In the genomic region with DNA sequence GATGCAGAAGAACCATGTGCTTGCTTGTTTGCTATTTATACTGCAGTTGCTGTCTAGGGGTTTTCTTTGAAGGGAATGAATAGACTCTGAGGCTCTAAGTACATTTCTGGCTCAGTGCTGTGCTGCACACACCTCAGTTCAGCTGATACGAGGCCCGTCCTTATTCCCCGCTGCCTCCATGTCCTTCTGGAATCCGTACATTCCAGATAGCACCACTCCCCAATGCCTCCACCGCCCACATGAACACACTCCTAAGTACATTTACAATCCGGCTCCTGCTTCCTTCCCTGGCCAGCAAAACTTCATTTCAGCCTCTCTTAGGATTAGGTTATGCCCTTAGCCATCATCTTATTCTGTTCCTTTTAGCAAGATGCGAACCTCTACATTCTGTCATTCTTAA, we compare ENCODE assay signal across 14 cellular contexts. TPM values are rescaled to one million over a fixed set of nuclear protein-coding genes. Genes with fewer than 3 reads are reported as not detected.
A peak's percentile ranks its signal among the peaks of the same experiment; 100 is the strongest.
DNase-seq lines count a peak whose midpoint lies in the region; ATAC-seq and TF ChIP-seq lines count a peak whose summit lies in the region.
"Had no signal": no experiment of that assay in that cellular context is flagged by ENCODE, and none has a peak within 500 bp of the region (broad histone marks: within the 10 kb centered on the region; RNA-seq: fewer than 3 reads in every experiment).

No MANE protein-coding gene starts in this region.

- H3K4me1 ChIP-seq in mammary epithelial cell (ENCODE audit: insufficient read depth, low read length) (no peaks in the 10 kb centered on the region), breast epithelium (no peaks in the 10 kb centered on the region), ectodermal cell (ENCODE audit: control insufficient read depth, insufficient read depth, low read length) (peaks cover 25% of the 10 kb centered on the region), upper lobe of right lung (peaks cover 9% of the 10 kb centered on the region), foreskin keratinocyte (no peaks in the 10 kb centered on the region), PC-9 (replicated peaks; ENCODE audit: insufficient read depth) (no peaks in the 10 kb centered on the region)

- TF ChIP-seq POLR2A in breast epithelium (IDR thresholded peaks at IDR 0.05) = no peak

- H3K9me3 ChIP-seq in mammary epithelial cell (replicated peaks; ENCODE audit: insufficient read depth, low read length) (no peaks in the 10 kb centered on the region), breast epithelium (no peaks in the 10 kb centered on the region), ectodermal cell (ENCODE audit: control insufficient read depth, low read length) (no peaks in the 10 kb centered on the region), upper lobe of right lung (no peaks in the 10 kb centered on the region), PC-9 (ENCODE audit: insufficient read depth, low read depth) (no peaks in the 10 kb centered on the region)

- no peaks in the 10 kb centered on the region for H3F3A ChIP-seq in PC-9 (ENCODE audit: insufficient read depth, low read depth)

- H3K79me2 ChIP-seq in mammary epithelial cell (ENCODE audit: insufficient read depth, low read length) (no peaks in the 10 kb centered on the region), PC-9 (ENCODE audit: low read depth) (no peaks in the 10 kb centered on the region)

- H3K4me2 ChIP-seq in mammary epithelial cell (ENCODE audit: insufficient read depth, low read depth, low read length) = no peak overlapping the region
- H3K4me2 ChIP-seq in PC-9 = no peak overlapping the region

- POLR2A ChIA-PET in PC-9 (lab: Charles Lee; ENCODE audit: unreplicated experiment) = no interaction called here

- H3K4me3 Mint-ChIP-seq in nephron = no peak overlapping the region
- H3K4me3 Mint-ChIP-seq: CD4-positive, CD25-positive, alpha-beta regulatory T cell had no signal

- DNase-seq in mammary epithelial cell (no peak), breast epithelium (ENCODE audit: low spot score in 2 of 2) (no peak), upper lobe of right lung (no peak), NCI-H2171 treated with DMSO at 0.1 percent for 48 hours (lab: John Stamatoyannopoulos, UW) (no peak), foreskin keratinocyte (no peak), PC-9 (no peak)
- DNase-seq: CD4-positive, CD25-positive, alpha-beta regulatory T cell; DMS53; GM23248; H7 had no signal

- dilution Hi-C loops in mammary epithelial cell (cut with HindIII; ENCODE audit: low sequenced_read_pairs) = no loop called here

- H3K27me3 Mint-ChIP-seq in nephron (ENCODE audit: low read depth) = peaks cover 4% of the 10 kb centered on the region

- H2AFZ ChIP-seq in mammary epithelial cell (ENCODE audit: low read depth, low read length) (peak overlapping the region; percentile 63), PC-9 (no peak overlapping the region)
- H2AFZ ChIP-seq: GM23248 had no signal

- H3K4me3 ChIP-seq in mammary epithelial cell (replicated peaks in 1 of 3; ENCODE audit: insufficient read depth in 1 of 3, low read depth in 2 of 3, low read length in 3 of 3) (no peak overlapping the region), breast epithelium (no peak overlapping the region), ectodermal cell (ENCODE audit: insufficient read depth, low read depth, low read length) (no peak overlapping the region), upper lobe of right lung (no peak overlapping the region), PC-9 (no peak overlapping the region)
- H3K4me3 ChIP-seq: GM23248 had no signal

- no peaks in the 10 kb centered on the region for H3K36me3 ChIP-seq in mammary epithelial cell (ENCODE audit: insufficient read depth, low read length)
- H3K36me3 ChIP-seq in breast epithelium = no peaks in the 10 kb centered on the region
- H3K36me3 ChIP-seq in ectodermal cell (ENCODE audit: control insufficient read depth, insufficient read depth, low read length) = no peaks in the 10 kb centered on the region
- no peaks in the 10 kb centered on the region for H3K36me3 ChIP-seq in upper lobe of right lung
- H3K36me3 ChIP-seq in PC-9 (ENCODE audit: low read depth) = no peaks in the 10 kb centered on the region

- no peak for TF ChIP-seq CTCF in mammary epithelial cell (conservative IDR thresholded peaks at IDR 0.05 in 1 of 2, IDR thresholded peaks at IDR 0.05 in 1 of 2; ENCODE audit: extremely low read depth in 1 of 2, insufficient read depth in 1 of 2, low read depth in 1 of 2, low read length in 2 of 2)
- TF ChIP-seq CTCF in breast epithelium (IDR thresholded peaks at IDR 0.05) = no peak
- no peak for TF ChIP-seq CTCF in nephron (IDR thresholded peaks at IDR 0.05; ENCODE audit: unreplicated experiment in 3 of 3)
- no peak for TF ChIP-seq CTCF in upper lobe of right lung (IDR thresholded peaks at IDR 0.05)
- no peak for TF ChIP-seq CTCF in foreskin keratinocyte (conservative IDR thresholded peaks at IDR 0.05)
- TF ChIP-seq CTCF in PC-9 (conservative IDR thresholded peaks at IDR 0.05) = no peak

- intact Hi-C loops in mammary epithelial cell (cut with micrococcal nuclease) (no loop called here), breast epithelium (cut with DNase I; ENCODE audit: low total_unique reads) (no loop called here), upper lobe of right lung (cut with DNase I) (no loop called here), PC-9 (cut with micrococcal nuclease; ENCODE audit: unreplicated experiment) (no loop called here)

- H3K27me3 ChIP-seq in mammary epithelial cell (ENCODE audit: insufficient read depth, low read length) (peaks cover 3% of the 10 kb centered on the region), breast epithelium (no peaks in the 10 kb centered on the region), ectodermal cell (ENCODE audit: control insufficient read depth, insufficient read depth, low read length, poor library complexity, severe bottlenecking) (no peaks in the 10 kb centered on the region), upper lobe of right lung (no peaks in the 10 kb centered on the region), foreskin keratinocyte (peaks cover 25% of the 10 kb centered on the region), PC-9 (ENCODE audit: insufficient read depth, low read depth) (0 out of 2 replicates have a peak, but pooled peaks cover 7% of the 10 kb centered on the region)

- ATAC-seq in upper lobe of right lung (peak; percentile 55), foreskin keratinocyte (no peak)
- ATAC-seq: HepG2 had no signal

- H4K20me1 ChIP-seq in mammary epithelial cell (ENCODE audit: insufficient read depth, low read length) (no peaks in the 10 kb centered on the region), PC-9 (ENCODE audit: insufficient read depth) (no peaks in the 10 kb centered on the region)

- CTCF ChIA-PET in mammary epithelial cell (lab: Charles Lee; ENCODE audit: low non-redundant PET) = no interaction called here
- CTCF ChIA-PET in PC-9 (lab: Charles Lee) = no interaction called here

- peaks cover 42% of the 10 kb centered on the region for H3K4me1 Mint-ChIP-seq in nephron
- H3K4me1 Mint-ChIP-seq: CD4-positive, CD25-positive, alpha-beta regulatory T cell had no signal

- H3K36me3 Mint-ChIP-seq in nephron (ENCODE audit: low read depth) = no peaks in the 10 kb centered on the region
- H3K36me3 Mint-ChIP-seq: CD4-positive, CD25-positive, alpha-beta regulatory T cell had no signal

- peak overlapping the region in 2 of 3 experiments; percentile 7 to 47 for H3K27ac Mint-ChIP-seq in nephron
- H3K27ac Mint-ChIP-seq: CD4-positive, CD25-positive, alpha-beta regulatory T cell had no signal

- no peak overlapping the region for H3K9ac ChIP-seq in mammary epithelial cell (ENCODE audit: insufficient read depth, low read length)
- H3K9ac ChIP-seq: GM23248 had no signal

- no peaks in the 10 kb centered on the region for H3K9me2 ChIP-seq in PC-9 (ENCODE audit: insufficient read depth)

- H3K27ac ChIP-seq in mammary epithelial cell (ENCODE audit: insufficient read depth, low read depth, low read length) = no peak overlapping the region
- H3K27ac ChIP-seq in breast epithelium = no peak overlapping the region
- peak overlapping the region; percentile 23 for H3K27ac ChIP-seq in ectodermal cell (ENCODE audit: insufficient read depth, low read depth, low read length, poor library complexity, severe bottlenecking)
- no peak overlapping the region for H3K27ac ChIP-seq in upper lobe of right lung
- H3K27ac ChIP-seq in foreskin keratinocyte = no peak overlapping the region
- H3K27ac ChIP-seq in PC-9 = no peak overlapping the region
- H3K27ac ChIP-seq: 22Rv1, GM23248 had no signal

- no TSS peak for BruUV-seq in mammary epithelial cell (replicated peaks; lab: Mats Ljungman, UMichigan)
- no TSS peak for BruUV-seq in PC-9 (replicated peaks; lab: Mats Ljungman, UMichigan)

- WGBS in mammary epithelial cell (ENCODE audit: low coverage, missing lambda C conversion rate) = 61% methylated on average over 6 of the region's 7 CpGs
- WGBS in ectodermal cell, 2 experiments = 90 to 92% methylated on average over 7 of the region's 7 CpGs

- H3K9me3 Mint-ChIP-seq in nephron = no peaks in the 10 kb centered on the region
- H3K9me3 Mint-ChIP-seq: CD4-positive, CD25-positive, alpha-beta regulatory T cell had no signal

- in situ Hi-C loops in mammary epithelial cell (cut with MboI; ENCODE audit: low sequenced_read_pairs in 2 of 2) = no loop called here

RNA-seq across cellular contexts. Expression of gene KCNC4, which starts 57.1 kb away (rescaled TPM):
- 1 to 10 TPM; 5.3 to 6.7 TPM for total RNA-seq in mammary epithelial cell
- 3.6 TPM for polyA plus RNA-seq in mammary epithelial cell
- polyA minus RNA-seq in mammary epithelial cell = 8.2 TPM
- total RNA-seq in breast epithelium = 10 to 100 TPM in 1 of 3 donors, 1 to 10 TPM in 2; 3.8 to 12.6 (median 5.2) TPM
- polyA plus RNA-seq in ectodermal cell (2013, experiment 1 of 4) = 5.0 TPM
- polyA plus RNA-seq in ectodermal cell (2013, experiment 2 of 4) = 4.6 TPM
- 4.5 TPM for polyA plus RNA-seq in ectodermal cell (2013, experiment 3 of 4)
- 6.1 TPM for polyA plus RNA-seq in ectodermal cell (2013, experiment 4 of 4)
- total RNA-seq in upper lobe of right lung = 11.1 TPM
- 1.8 and 1.9 TPM in 2 replicates for total RNA-seq in foreskin keratinocyte
- 1.5 and 1.7 TPM in 2 replicates for polyA plus RNA-seq in foreskin keratinocyte
- 8.6 and 9.4 TPM in 2 replicates for total RNA-seq in PC-9 (2021)
